Comparison of ENCODE assay signal across 8 cellular contexts in the genomic region with DNA sequence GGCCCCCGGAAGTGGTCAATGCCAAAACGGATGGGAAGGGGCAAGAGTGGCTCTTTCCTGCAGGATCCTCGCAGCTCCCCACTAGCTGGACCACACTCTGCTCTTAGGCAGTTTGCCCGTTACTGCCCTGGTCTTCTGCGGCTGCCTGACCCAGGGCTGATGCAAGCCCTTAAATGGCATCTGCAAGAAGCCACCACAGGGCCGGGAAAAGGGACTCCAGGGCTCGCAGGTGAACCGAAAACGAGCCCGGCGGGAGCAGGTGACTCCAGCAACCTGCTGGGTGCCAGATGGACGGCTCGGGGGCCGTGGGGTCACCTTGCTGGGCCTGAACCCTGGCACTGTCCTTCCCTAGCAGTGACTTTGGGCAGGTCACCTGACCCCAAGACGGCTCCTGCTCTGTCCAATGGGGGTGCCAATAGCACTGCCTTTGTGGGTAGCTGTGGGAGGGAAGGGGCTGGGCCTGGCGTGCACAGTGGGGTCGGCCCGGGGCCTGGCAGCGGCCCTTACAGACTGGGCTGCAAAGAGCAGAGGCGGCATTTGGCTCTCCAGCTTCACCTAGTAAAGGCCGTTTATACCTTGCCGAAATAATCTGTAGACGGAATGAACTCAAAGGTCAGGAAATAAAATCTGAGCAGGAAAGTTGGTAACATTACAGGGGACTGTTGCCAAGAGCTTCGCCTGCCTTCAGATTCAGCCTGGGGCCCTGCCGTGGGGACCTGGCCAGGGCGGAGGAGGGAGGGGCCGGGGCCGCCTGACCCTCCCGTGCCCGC. TPM values are rescaled to one million over a fixed set of nuclear protein-coding genes. Genes with fewer than 3 reads are reported as not detected.
DNase-seq lines count a peak whose midpoint lies in the region; ATAC-seq and TF ChIP-seq lines count a peak whose summit lies in the region.

No MANE protein-coding gene starts in this region.

- ATAC-seq in HG03175 (IDR thresholded peaks at IDR 0.05; ENCODE audit: unreplicated experiment) (peak; percentile 5), WTC11 (peak; percentile 6), Right ventricle myocardium superior (ENCODE audit: poor library complexity) (peak; percentile 54), gastrocnemius medialis (peak; percentile 19 to 26), GM18909 (IDR thresholded peaks at IDR 0.05; ENCODE audit: poor library complexity, unreplicated experiment) (no peak)

- peaks cover 14 to 20% of the 10 kb centered on the region in 2 donors for H3K4me1 ChIP-seq in gastrocnemius medialis

- TF ChIP-seq POLR2A in gastrocnemius medialis (IDR thresholded peaks at IDR 0.05): no peak

- no peaks in the 10 kb centered on the region for H3K27me3 Mint-ChIP-seq in activated CD4-positive, alpha-beta T cell treated with anti-CD3 and anti-CD28 coated beads, Interleukin-2, amount 10 ng/mL, durations not matched to agents 24 days and 14 days
- no peaks in the 10 kb centered on the region for H3K27me3 Mint-ChIP-seq in WTC11 (ENCODE audit: low read depth)

- H3K4me3 Mint-ChIP-seq in activated CD4-positive, alpha-beta T cell treated with anti-CD3 and anti-CD28 coated beads, Interleukin-2, amount 10 ng/mL, durations not matched to agents 24 days and 14 days: peak overlapping the region; percentile 84
- peak overlapping the region; percentile 66 for H3K4me3 Mint-ChIP-seq in WTC11

- intact Hi-C loops in activated CD4-positive, alpha-beta T cell treated with anti-CD3 and anti-CD28 coated beads, Interleukin-2, amount 10 ng/mL, durations not matched to agents 24 days and 14 days (cut with micrococcal nuclease): loop anchor here (1.0 to 2.0 kb wide), 3 partner anchors 8 to 157 kb away; partner anchors contain the start of genes NACC2 and UBAC1
- intact Hi-C loops in Right ventricle myocardium superior (cut with DNase I): no loop called here
- intact Hi-C loops in gastrocnemius medialis (cut with DNase I; ENCODE audit: low total_unique reads): loop anchor here (1.0 to 5.0 kb wide), 5 partner anchors 8 to 210 kb away; partner anchors contain the start of genes CAMSAP1 and UBAC1

- peak overlapping the region; percentile 85 for H3K27ac Mint-ChIP-seq in activated CD4-positive, alpha-beta T cell treated with anti-CD3 and anti-CD28 coated beads, Interleukin-2, amount 10 ng/mL, durations not matched to agents 24 days and 14 days
- H3K27ac Mint-ChIP-seq in WTC11: no peak overlapping the region

- peaks cover 15% of the 10 kb centered on the region for H3K36me3 Mint-ChIP-seq in activated CD4-positive, alpha-beta T cell treated with anti-CD3 and anti-CD28 coated beads, Interleukin-2, amount 10 ng/mL, durations not matched to agents 24 days and 14 days (ENCODE audit: low read depth)
- no peaks in the 10 kb centered on the region for H3K36me3 Mint-ChIP-seq in WTC11

- in situ Hi-C loops in gastrocnemius medialis (cut with MboI; ENCODE audit: low sequenced_read_pairs in 4 of 4): no loop called here

- peaks cover 0 to 14% of the 10 kb centered on the region in 2 donors for H3K36me3 ChIP-seq in gastrocnemius medialis

- no peaks in the 10 kb centered on the region for H3K27me3 ChIP-seq in gastrocnemius medialis

- DNase-seq in activated CD4-positive, alpha-beta T cell treated with anti-CD3 and anti-CD28 coated beads, Interleukin-2, amount 10 ng/mL, durations not matched to agents 24 days and 14 days: peak; percentile 75
- no peak for DNase-seq in activated CD4-positive, alpha-beta T cell treated with anti-CD3 and anti-CD28 coated beads for 1 hour
- no peak for DNase-seq in WTC11 (ENCODE audit: low spot score)
- peak; percentile 79 for DNase-seq in Right ventricle myocardium superior
- peak in 1 of 2 donors; percentile 69 for DNase-seq in gastrocnemius medialis
- no peak for DNase-seq in COR-L47 (lab: John Stamatoyannopoulos, UW)

- no peaks in the 10 kb centered on the region for H3K9me3 Mint-ChIP-seq in activated CD4-positive, alpha-beta T cell treated with anti-CD3 and anti-CD28 coated beads, Interleukin-2, amount 10 ng/mL, durations not matched to agents 24 days and 14 days
- H3K9me3 Mint-ChIP-seq in WTC11: no peaks in the 10 kb centered on the region

- POLR2A ChIA-PET in WTC11 (lab: Charles Lee): no interaction called here

- peak overlapping the region; percentile 93 to 100 (median 97) for H3K27ac ChIP-seq in gastrocnemius medialis

- CTCF ChIA-PET in WTC11 (lab: Charles Lee): interaction anchor here (0.9 to 1.4 kb wide), 12 partner anchors 8 to 156 kb away, joined by 3 to 5 read pairs (median 3); partner anchors contain the start of gene UBAC1

- H3K4me3 ChIP-seq in gastrocnemius medialis: peak overlapping the region; percentile 71 to 97 (median 84)

- no peak for TF ChIP-seq CTCF in WTC11 (IDR thresholded peaks at IDR 0.05)
- no peak for TF ChIP-seq CTCF in gastrocnemius medialis (IDR thresholded peaks at IDR 0.05 in 4 of 5, conservative IDR thresholded peaks at IDR 0.05 in 1 of 5)

- no peaks in the 10 kb centered on the region for H3K9me3 ChIP-seq in gastrocnemius medialis

- peaks cover 15% of the 10 kb centered on the region for H3K4me1 Mint-ChIP-seq in activated CD4-positive, alpha-beta T cell treated with anti-CD3 and anti-CD28 coated beads, Interleukin-2, amount 10 ng/mL, durations not matched to agents 24 days and 14 days
- H3K4me1 Mint-ChIP-seq in WTC11: no peaks in the 10 kb centered on the region; the same call in 1 of the 2 replicates

TF ChIP-seq in WTC11, 78 proteins besides CTCF, POLR2A, EP300 and RAD21:
- TF ChIP-seq GABPB1 (CRISPR knock-in tag; IDR thresholded peaks at IDR 0.05) (peak; percentile 86), NR2C2 (CRISPR knock-in tag; IDR thresholded peaks at IDR 0.05) (no peak)
- TF ChIP-seq, protein P1, sequence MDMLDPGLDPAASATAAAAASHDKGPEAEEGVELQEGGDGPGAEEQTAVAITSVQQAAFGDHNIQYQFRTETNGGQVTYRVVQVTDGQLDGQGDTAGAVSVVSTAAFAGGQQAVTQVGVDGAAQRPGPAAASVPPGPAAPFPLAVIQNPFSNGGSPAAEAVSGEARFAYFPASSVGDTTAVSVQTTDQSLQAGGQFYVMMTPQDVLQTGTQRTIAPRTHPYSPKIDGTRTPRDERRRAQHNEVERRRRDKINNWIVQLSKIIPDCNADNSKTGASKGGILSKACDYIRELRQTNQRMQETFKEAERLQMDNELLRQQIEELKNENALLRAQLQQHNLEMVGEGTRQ (CRISPR knock-in tag; IDR thresholded peaks at IDR 0.05): peak; percentile 81
- TF ChIP-seq, protein P2, sequence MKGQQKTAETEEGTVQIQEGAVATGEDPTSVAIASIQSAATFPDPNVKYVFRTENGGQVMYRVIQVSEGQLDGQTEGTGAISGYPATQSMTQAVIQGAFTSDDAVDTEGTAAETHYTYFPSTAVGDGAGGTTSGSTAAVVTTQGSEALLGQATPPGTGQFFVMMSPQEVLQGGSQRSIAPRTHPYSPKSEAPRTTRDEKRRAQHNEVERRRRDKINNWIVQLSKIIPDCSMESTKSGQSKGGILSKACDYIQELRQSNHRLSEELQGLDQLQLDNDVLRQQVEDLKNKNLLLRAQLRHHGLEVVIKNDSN (CRISPR knock-in tag; IDR thresholded peaks at IDR 0.05): peak; percentile 74; the same call in 1 of the 2 replicates
TF ChIP-seq in WTC11: peak in this region for 3.

RNA-seq across cellular contexts. Expression of gene TMEM250, which starts 1.2 kb away (rescaled TPM):
- 49.8 and 52.7 TPM in 2 replicates for total RNA-seq in activated CD4-positive, alpha-beta T cell treated with anti-CD3 and anti-CD28 coated beads, Interleukin-2, amount 10 ng/mL, durations not matched to agents 24 days and 14 days
- total RNA-seq in WTC11 (2021) (39.4 to 41.0 TPM (median 39.5 TPM) in 3 replicates), Right ventricle myocardium superior (16.4 TPM), gastrocnemius medialis (10 to 100 TPM; 25.7 to 46.9 (median 41.5) TPM)

RNA-seq across cellular contexts. Expression of gene NACC2, which starts 22.4 kb away (rescaled TPM):
- 3.2 and 3.6 TPM in 2 replicates for total RNA-seq in activated CD4-positive, alpha-beta T cell treated with anti-CD3 and anti-CD28 coated beads, Interleukin-2, amount 10 ng/mL, durations not matched to agents 24 days and 14 days
- total RNA-seq in WTC11 (2021) (14.1 to 17.1 TPM (median 14.5 TPM) in 3 replicates), Right ventricle myocardium superior (30.8 TPM), gastrocnemius medialis (10 to 100 TPM; 26.0 to 51.7 (median 43.5) TPM)

Comparison
In these comparisons a context has a peak if more than half of its experiments do, and no peak if none do; other contexts are left out.
1. DNase-seq: peak in activated CD4-positive, alpha-beta T cell treated with anti-CD3 and anti-CD28 coated beads, Interleukin-2, amount 10 ng/mL, durations not matched to agents 24 days and 14 days (single experiment) and Right ventricle myocardium superior (single experiment); none in activated CD4-positive, alpha-beta T cell treated with anti-CD3 and anti-CD28 coated beads for 1 hour (single experiment), WTC11 (single experiment) and COR-L47 (single experiment).